9 cellular contexts compared by ENCODE assay signal in genomic region chr21:41766051-41766882, GRCh38. TPM values are rescaled to one million over a fixed set of nuclear protein-coding genes. Genes with fewer than 3 reads are reported as not detected.
DNase-seq lines count a peak whose midpoint lies in the region; ATAC-seq, FAIRE-seq and TF ChIP-seq lines count a peak whose summit lies in the region.
"Had no signal": no experiment of that assay in that cellular context is flagged by ENCODE, and none has a peak within 500 bp of the region (broad histone marks: within the 10 kb centered on the region; RNA-seq: fewer than 3 reads in every experiment).

No MANE protein-coding gene starts in this region.

- H3K4me1 ChIP-seq in body of pancreas (peaks cover 67% of the 10 kb centered on the region), thyroid gland (peaks cover 40 to 46% of the 10 kb centered on the region in 2 donors)
- H3K4me1 ChIP-seq: BE2C had no signal

- no peak for FAIRE-seq in GM12892 (lab: Jason Lieb, UNC)

- WGBS in body of pancreas, 2 donors = 3 to 7% methylated on average over 3 to 69 of the region's 86 CpGs
- 11 to 14% methylated on average over 40 to 52 of the region's 86 CpGs for WGBS in thyroid gland, 2 donors

- H3K36me3 ChIP-seq in body of pancreas (replicated peaks in 1 of 2; ENCODE audit: insufficient read depth in 1 of 2, low read depth in 2 of 2) (no peaks in the 10 kb centered on the region), thyroid gland (no peaks in the 10 kb centered on the region)
- H3K36me3 ChIP-seq: BE2C had no signal

- no peaks in the 10 kb centered on the region for H3K9me3 Mint-ChIP-seq in activated CD4-positive, alpha-beta T cell treated with anti-CD3 and anti-CD28 coated beads for 36 hours (ENCODE audit: low read depth)

- peaks cover 53% of the 10 kb centered on the region for H3K27me3 Mint-ChIP-seq in activated CD4-positive, alpha-beta T cell treated with anti-CD3 and anti-CD28 coated beads for 36 hours

- H3K4me3 ChIP-seq in body of pancreas (peak overlapping the region; percentile 52 to 54), thyroid gland (replicated peaks in 1 of 3) (peak overlapping the region; percentile 58 to 83 (median 70))

- intact Hi-C loops in activated CD4-positive, alpha-beta T cell treated with anti-CD3 and anti-CD28 coated beads for 36 hours (cut with DNase I, micrococcal nuclease) = loop anchor here in 1 of 2 experiments (2.0 to 5.0 kb wide), 3 partner anchors 111 to 471 kb away; partner anchors contain the start of genes PRDM15 and ZBTB21
- intact Hi-C loops in body of pancreas (cut with DNase I) (no loop called here), thyroid gland (cut with DNase I) (no loop called here)

- H3K27ac Mint-ChIP-seq in activated CD4-positive, alpha-beta T cell treated with anti-CD3 and anti-CD28 coated beads for 36 hours = no peak overlapping the region

- TF ChIP-seq POLR2A in body of pancreas (IDR thresholded peaks at IDR 0.05) (no peak), thyroid gland (IDR thresholded peaks at IDR 0.05) (no peak), GM12892 (IDR thresholded peaks at IDR 0.05; ENCODE audit: low read depth, low read length) (no peak)

- POLR2A ChIA-PET in activated CD4-positive, alpha-beta T cell treated with anti-CD3 and anti-CD28 coated beads for 36 hours (lab: Charles Lee) = interaction anchor here (0.6 kb wide), 1 partner anchor 10 kb away, joined by 4 read pairs; no protein-coding TSS in a partner anchor

- H3K27me3 ChIP-seq in body of pancreas = no peaks in the 10 kb centered on the region
- no peaks in the 10 kb centered on the region for H3K27me3 ChIP-seq in thyroid gland

- H3K27ac ChIP-seq in body of pancreas = peak overlapping the region; percentile 90 to 97 (median 95)
- peak overlapping the region; percentile 69 to 86 (median 72) for H3K27ac ChIP-seq in thyroid gland

- DNase-seq in activated CD4-positive, alpha-beta T cell treated with anti-CD3 and anti-CD28 coated beads for 36 hours = no peak
- DNase-seq in activated CD4-positive, alpha-beta T cell treated with anti-CD3 and anti-CD28 coated beads, Interleukin-2, amount 50 U/mL, for 48 hours = no peak
- DNase-seq in body of pancreas = peak; percentile 35 to 63 (median 48)
- no peak for DNase-seq in left lobe of liver (ENCODE audit: low spot score)
- peak; percentile 45 to 52 for DNase-seq in thyroid gland
- DNase-seq in GM12892 (ENCODE audit: insufficient read length) = no peak
- no peak for DNase-seq in stimulated activated CD4-positive, alpha-beta T cell treated with anti-CD3 and anti-CD28 coated beads, Interleukin-15, amount 100 ng/mL, for 24 hours
- DNase-seq: BE2C had no signal

- no peak for TF ChIP-seq CTCF in body of pancreas (IDR thresholded peaks at IDR 0.05)
- TF ChIP-seq CTCF in thyroid gland (IDR thresholded peaks at IDR 0.05) = no peak

- H3K4me1 Mint-ChIP-seq in activated CD4-positive, alpha-beta T cell treated with anti-CD3 and anti-CD28 coated beads for 36 hours = peaks cover 29% of the 10 kb centered on the region

- H3K9me3 ChIP-seq in body of pancreas (no peaks in the 10 kb centered on the region), thyroid gland (no peaks in the 10 kb centered on the region)
- H3K9me3 ChIP-seq: BE2C had no signal

- no peaks in the 10 kb centered on the region for H3K36me3 Mint-ChIP-seq in activated CD4-positive, alpha-beta T cell treated with anti-CD3 and anti-CD28 coated beads for 36 hours (ENCODE audit: low read depth)

- H3K4me3 Mint-ChIP-seq in activated CD4-positive, alpha-beta T cell treated with anti-CD3 and anti-CD28 coated beads for 36 hours = peak overlapping the region; percentile 66

- CTCF ChIA-PET in activated CD4-positive, alpha-beta T cell treated with anti-CD3 and anti-CD28 coated beads for 36 hours (lab: Charles Lee) = interaction anchor here (0.8 to 1.1 kb wide), 2 partner anchors 22 to 351 kb away, joined by 3 read pairs; no protein-coding TSS in a partner anchor

- ATAC-seq in activated CD4-positive, alpha-beta T cell treated with anti-CD3 and anti-CD28 coated beads for 36 hours = no peak
- ATAC-seq in body of pancreas (peak; percentile 1), left lobe of liver (peak; percentile 22), GM19452 (IDR thresholded peaks at IDR 0.05; ENCODE audit: unreplicated experiment) (no peak)

RNA-seq across cellular contexts. Expression of gene RIPK4, which starts 0.6 kb away (rescaled TPM):
- under 1 TPM; 0.56 to 0.64 TPM for total RNA-seq in activated CD4-positive, alpha-beta T cell treated with anti-CD3 and anti-CD28 coated beads for 36 hours
- total RNA-seq in body of pancreas = 10 to 100 TPM; 14.5 to 18.1 TPM
- total RNA-seq in left lobe of liver = 8.2 TPM
- total RNA-seq in thyroid gland = 10 to 100 TPM; 15.3 to 24.7 (median 22.6) TPM
- polyA plus RNA-seq in GM12892 (2012; ENCODE audit: missing spikeins) = not detected

Comparison
In these comparisons a context has a peak if more than half of its experiments do, and no peak if none do; other contexts are left out.
1. ATAC-seq: peak in body of pancreas (single experiment) and left lobe of liver (single experiment); none in activated CD4-positive, alpha-beta T cell treated with anti-CD3 and anti-CD28 coated beads for 36 hours (single experiment) and GM19452 (single experiment).
2. DNase-seq: peak in body of pancreas (4 of 4) and thyroid gland (2 of 2); none in activated CD4-positive, alpha-beta T cell treated with anti-CD3 and anti-CD28 coated beads for 36 hours (single experiment), activated CD4-positive, alpha-beta T cell treated with anti-CD3 and anti-CD28 coated beads, Interleukin-2, amount 50 U/mL, for 48 hours (0 of 2), left lobe of liver (single experiment), GM12892 (single experiment) and stimulated activated CD4-positive, alpha-beta T cell treated with anti-CD3 and anti-CD28 coated beads, Interleukin-15, amount 100 ng/mL, for 24 hours (single experiment).